ENCODE assay signal across 8 cellular contexts in the genomic region with DNA sequence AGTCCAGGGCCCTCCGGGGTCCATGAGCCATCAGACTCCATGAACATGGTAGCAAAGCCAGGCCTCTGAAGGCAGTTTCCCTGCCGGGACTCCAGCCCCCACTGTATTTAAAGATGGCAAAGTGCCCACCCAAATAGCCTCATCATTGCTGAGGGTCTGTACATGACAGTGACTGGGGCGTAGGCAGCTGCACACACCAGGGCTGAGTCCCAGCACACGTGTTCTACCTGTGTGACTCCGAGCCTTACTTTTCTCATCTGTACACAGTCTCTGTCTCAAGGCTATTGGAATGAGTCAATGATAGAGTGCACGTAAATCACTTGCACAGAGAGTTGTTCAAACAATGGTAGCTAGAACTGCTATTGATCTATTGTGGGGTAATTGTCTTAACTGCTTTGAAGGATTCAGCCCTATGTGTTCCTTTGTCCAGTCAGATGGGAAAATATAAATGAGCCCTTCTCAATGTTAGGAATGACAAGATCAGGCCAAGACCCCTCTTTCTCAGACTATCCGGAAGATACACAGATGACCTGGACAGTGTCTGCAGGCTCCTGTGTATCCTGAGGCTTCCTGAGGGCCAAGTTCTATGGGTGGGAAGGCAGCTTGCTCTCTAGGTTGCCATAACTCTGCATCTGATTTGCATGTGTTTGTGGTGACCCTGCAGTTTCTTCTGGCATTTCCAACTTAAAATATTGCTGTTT. TPM values are rescaled to one million over a fixed set of nuclear protein-coding genes. Genes with fewer than 3 reads are reported as not detected.
DNase-seq lines count a peak whose midpoint lies in the region; ATAC-seq and TF ChIP-seq lines count a peak whose summit lies in the region.

No MANE protein-coding gene starts in this region.

- H3K4me3 ChIP-seq in KMS-11 (IDR thresholded peaks at IDR 0.05; ENCODE audit: insufficient read depth, low read depth, low read length) = no peak overlapping the region
- no peak overlapping the region for H3K4me3 ChIP-seq in body of pancreas
- no peak overlapping the region for H3K4me3 ChIP-seq in psoas muscle

- H3K27me3 ChIP-seq in KMS-11 (ENCODE audit: insufficient read depth, low read depth) (no peaks in the 10 kb centered on the region), body of pancreas (no peaks in the 10 kb centered on the region), psoas muscle (ENCODE audit: insufficient read depth in 3 of 3, low read length in 2 of 3) (no peaks in the 10 kb centered on the region)

- ATAC-seq in GM18868 (IDR thresholded peaks at IDR 0.05; ENCODE audit: unreplicated experiment) (peak; percentile 49), body of pancreas (peak; percentile 16), psoas muscle (no peak), HG03571 (IDR thresholded peaks at IDR 0.05; ENCODE audit: unreplicated experiment) (no peak), HG02970 (IDR thresholded peaks at IDR 0.05; ENCODE audit: low FRiP score, unreplicated experiment) (no peak)

- no peak for TF ChIP-seq POLR2A in body of pancreas (IDR thresholded peaks at IDR 0.05)

- intact Hi-C loops in body of pancreas (cut with DNase I) = no loop called here
- intact Hi-C loops in psoas muscle (cut with DNase I) = no loop called here

- peak overlapping the region; percentile 98 for H3K4me2 ChIP-seq in KMS-11

- H3K36me3 ChIP-seq in KMS-11 (ENCODE audit: insufficient read depth) (no peaks in the 10 kb centered on the region; the same call in 1 of the 2 replicates), body of pancreas (replicated peaks in 1 of 2; ENCODE audit: insufficient read depth in 1 of 2, low read depth in 2 of 2) (no peaks in the 10 kb centered on the region), psoas muscle (ENCODE audit: insufficient read depth in 1 of 2, low read depth in 1 of 2) (no peaks in the 10 kb centered on the region)

- 43 to 55% methylated on average over 4 to 7 of the region's 7 CpGs for WGBS in body of pancreas, 2 donors
- 77 to 93% (median 91%) methylated on average over 7 of the region's 7 CpGs for WGBS in psoas muscle, 3 donors

- H3K79me2 ChIP-seq in KMS-11 (ENCODE audit: insufficient read depth, low read depth) = peaks cover 45% of the 10 kb centered on the region

- H3K4me1 ChIP-seq in KMS-11 (ENCODE audit: low read depth, poor library complexity, severe bottlenecking) (peaks cover 54% of the 10 kb centered on the region), body of pancreas (peaks cover 68% of the 10 kb centered on the region), psoas muscle (peaks cover 29% of the 10 kb centered on the region)

- DNase-seq in body of pancreas (no peak), psoas muscle (no peak), EL (no peak), NCI-H1048 (lab: John Stamatoyannopoulos, UW) (no peak)

- TF ChIP-seq CTCF in KMS-11 (conservative IDR thresholded peaks at IDR 0.05; ENCODE audit: low read depth, low read length) (no peak), body of pancreas (IDR thresholded peaks at IDR 0.05) (no peak), psoas muscle (IDR thresholded peaks at IDR 0.05) (no peak)

- H3K9me3 ChIP-seq in body of pancreas (no peaks in the 10 kb centered on the region), psoas muscle (no peaks in the 10 kb centered on the region)

- peak overlapping the region; percentile 72 for H2AFZ ChIP-seq in KMS-11 (ENCODE audit: low read depth)

- H3K9ac ChIP-seq in KMS-11 = peak overlapping the region; percentile 85; the same call in 1 of the 2 replicates

- no peaks in the 10 kb centered on the region for H4K20me1 ChIP-seq in KMS-11 (ENCODE audit: insufficient read depth)

- H3K27ac ChIP-seq in KMS-11 = peak overlapping the region; percentile 81
- peak overlapping the region; percentile 40 to 83 (median 60) for H3K27ac ChIP-seq in body of pancreas
- peak overlapping the region; percentile 30 for H3K27ac ChIP-seq in psoas muscle

RNA-seq across cellular contexts. Expression of a gene that starts 48.9 kb away (rescaled TPM):
- total RNA-seq in body of pancreas = 10 to 100 TPM; 21.5 to 35.9 TPM
- 10 to 100 TPM in 1 of 4 donors, 1 to 10 TPM in 3; 1.5 to 14.6 (median 5.1) TPM for total RNA-seq in psoas muscle
- 1 to 10 TPM; 1.1 to 2.8 (median 1.5) TPM for polyA plus RNA-seq in psoas muscle

RNA-seq across cellular contexts. Expression of a gene that starts 56.1 kb away (rescaled TPM):
- total RNA-seq in body of pancreas = 10 to 100 TPM; 25.9 to 55.4 TPM
- total RNA-seq in psoas muscle = 10 to 100 TPM; 32.1 to 41.8 (median 37.6) TPM
- polyA plus RNA-seq in psoas muscle = 10 to 100 TPM; 21.4 to 40.3 (median 32.8) TPM

Comparison
In these comparisons a context has a peak if more than half of its experiments do, and no peak if none do; other contexts are left out.
1. ATAC-seq: peak in GM18868 (single experiment) and body of pancreas (single experiment); none in psoas muscle (0 of 4), HG03571 (single experiment) and HG02970 (single experiment).
2. H3K27ac ChIP-seq: peak in every context shown above with its lines; median percentile 81 in KMS-11; 60 in body of pancreas; 30 in psoas muscle.